9 cellular contexts compared by ENCODE assay signal in genomic region chrX:126770179-126770578, GRCh38. TPM values are rescaled to one million over a fixed set of nuclear protein-coding genes. Genes with fewer than 3 reads are reported as not detected.
DNase-seq lines count a peak whose midpoint lies in the region; FAIRE-seq and TF ChIP-seq lines count a peak whose summit lies in the region.
"Had no signal": no experiment of that assay in that cellular context is flagged by ENCODE, and none has a peak within 500 bp of the region (broad histone marks: within the 10 kb centered on the region; RNA-seq: fewer than 3 reads in every experiment).

No MANE protein-coding gene starts in this region.

- intact Hi-C loops in lower leg skin (cut with DNase I; ENCODE audit: low total_unique reads), result no loop called here

- in situ Hi-C loops in astrocyte of the spinal cord (cut with HindIII; ENCODE audit: low sequenced_read_pairs), result no loop called here

- DNase-seq in SHP77 (lab: John Stamatoyannopoulos, UW) (peak; percentile 0), SHP77 treated with DMSO at 0.1 percent for 48 hours (lab: John Stamatoyannopoulos, UW) (no peak), Kasumi-1 (lab: John Stamatoyannopoulos, UW) (peak; percentile 31 to 52), astrocyte of the spinal cord (ENCODE audit: low read depth, low spot score) (no peak), medulla oblongata (ENCODE audit: extremely low spot score) (peak; percentile 41), lower leg skin (ENCODE audit: low spot score in 2 of 2) (no peak), H54 (ENCODE audit: insufficient read length, low spot score) (no peak), anterior cingulate cortex (lab: John Stamatoyannopoulos, UW) (no peak)
- DNase-seq: activated B cell treated with CpG ODN at 0.5 μM for 24 hours had no signal

- FAIRE-seq in H54 (lab: Jason Lieb, UNC), result no peak

- H3K4me3 ChIP-seq in astrocyte of the spinal cord (ENCODE audit: low read depth, low read length) (no peak overlapping the region), lower leg skin (ENCODE audit: low read depth, poor library complexity, severe bottlenecking) (no peak overlapping the region)

- no peak for TF ChIP-seq POLR2A in lower leg skin (IDR thresholded peaks at IDR 0.05)
- no peak for TF ChIP-seq POLR2A in H54 (IDR thresholded peaks at IDR 0.05; ENCODE audit: low read depth, low read length)

- peak; percentile 11 for TF ChIP-seq CTCF in astrocyte of the spinal cord (IDR thresholded peaks at IDR 0.05; ENCODE audit: low read depth, low read length)
- no peak for TF ChIP-seq CTCF in lower leg skin (IDR thresholded peaks at IDR 0.05)

- 11 to 12% methylated on average over 5 of the region's 5 CpGs for WGBS in lower leg skin, 2 donors

RNA-seq across cellular contexts. Expression of gene PRR32, which starts 49.4 kb away (rescaled TPM):
- not detected for total RNA-seq in lower leg skin
- total RNA-seq: activated B cell treated with CpG ODN at 0.5 μM for 24 hours had no signal

Comparison
In these comparisons a context has a peak if more than half of its experiments do, and no peak if none do; other contexts are left out.
1. DNase-seq: peak in SHP77 (2 of 2), Kasumi-1 (2 of 2) and medulla oblongata (single experiment); none in SHP77 treated with DMSO at 0.1 percent for 48 hours (single experiment), astrocyte of the spinal cord (single experiment), lower leg skin (0 of 2), H54 (single experiment) and anterior cingulate cortex (0 of 58).